1 cellular context compared by ENCODE assay signal in genomic region chr15:52563499-52564060, GRCh38.
A peak's percentile ranks its signal among the peaks of the same experiment; 100 is the strongest.
TF ChIP-seq lines count a peak whose summit lies in the region.

No MANE protein-coding gene starts in this region.

TF ChIP-seq in HEK293, 187 proteins besides CTCF, POLR2A, EP300 and RAD21 (continued from another document):
- TF ChIP-seq PRDM10 (tag by site-specific recombination; IDR thresholded peaks at IDR 0.05) (peak; percentile 78), HOXC10 (CRISPR knock-in tag; IDR thresholded peaks at IDR 0.05) (no peak), PRDM6 (tag by site-specific recombination; IDR thresholded peaks at IDR 0.05) (peak; percentile 76), HIC1 (tag by site-specific recombination; IDR thresholded peaks at IDR 0.05) (no peak), TRIM28 (IDR thresholded peaks at IDR 0.05; ENCODE audit: borderline replicate concordance, low read length) (no peak), ZBTB49 (tag by site-specific recombination; IDR thresholded peaks at IDR 0.05; ENCODE audit: low read depth) (no peak), ZNF391 (tag by site-specific recombination; IDR thresholded peaks at IDR 0.05; ENCODE audit: borderline replicate concordance, low read depth) (no peak), ZNF302 (tag by site-specific recombination; IDR thresholded peaks at IDR 0.05; ENCODE audit: low read depth) (no peak), SALL2 (tag by site-specific recombination; IDR thresholded peaks at IDR 0.05; ENCODE audit: borderline replicate concordance) (no peak), ZBTB8A (tag by site-specific recombination; IDR thresholded peaks at IDR 0.05) (no peak), ZSCAN4 (tag by site-specific recombination; IDR thresholded peaks at IDR 0.05) (no peak), ZFP41 (tag by site-specific recombination; IDR thresholded peaks at IDR 0.05; ENCODE audit: borderline replicate concordance) (no peak), IKZF3 (tag by site-specific recombination; IDR thresholded peaks at IDR 0.05) (no peak), ZNF558 (tag by site-specific recombination; IDR thresholded peaks at IDR 0.05) (no peak)
TF ChIP-seq in HEK293: peak in this region for 4.
